In genomic region chr4:69829678-69830077, GRCh38 we compare ENCODE assay signal across 1 cellular context.
A peak's percentile ranks its signal among the peaks of the same experiment; 100 is the strongest.
TF ChIP-seq lines count a peak whose summit lies in the region.

No MANE protein-coding gene starts in this region.

TF ChIP-seq in HepG2, 621 proteins besides CTCF, POLR2A, EP300 and RAD21:
- TF ChIP-seq ZNF343 (CRISPR knock-in tag; IDR thresholded peaks at IDR 0.05) (0 out of 2 replicates have a peak, but pooled peaks have one; percentile 25), TCF7L2 (IDR thresholded peaks at IDR 0.05; ENCODE audit: low read depth, low read length) (no peak), SP4 (CRISPR knock-in tag; IDR thresholded peaks at IDR 0.05) (0 out of 2 replicates have a peak, but pooled peaks have one; percentile 16), ZFY (CRISPR knock-in tag; IDR thresholded peaks at IDR 0.05) (0 out of 2 replicates have a peak, but pooled peaks have one; percentile 19), RBFOX2 (IDR thresholded peaks at IDR 0.05; ENCODE audit: low read depth, low read length) (peak; percentile 15; the same call in 1 of the 2 replicates), TFDP2 (CRISPR knock-in tag; IDR thresholded peaks at IDR 0.05) (no peak), THAP7 (CRISPR knock-in tag; IDR thresholded peaks at IDR 0.05) (0 out of 2 replicates have a peak, but pooled peaks have one; percentile 32), ZNF101 (CRISPR knock-in tag; IDR thresholded peaks at IDR 0.05; ENCODE audit: borderline replicate concordance, low read depth) (peak; percentile 91; the same call in 1 of the 2 replicates)
